Comparison of ENCODE assay signal across 18 cellular contexts in the genomic region with DNA sequence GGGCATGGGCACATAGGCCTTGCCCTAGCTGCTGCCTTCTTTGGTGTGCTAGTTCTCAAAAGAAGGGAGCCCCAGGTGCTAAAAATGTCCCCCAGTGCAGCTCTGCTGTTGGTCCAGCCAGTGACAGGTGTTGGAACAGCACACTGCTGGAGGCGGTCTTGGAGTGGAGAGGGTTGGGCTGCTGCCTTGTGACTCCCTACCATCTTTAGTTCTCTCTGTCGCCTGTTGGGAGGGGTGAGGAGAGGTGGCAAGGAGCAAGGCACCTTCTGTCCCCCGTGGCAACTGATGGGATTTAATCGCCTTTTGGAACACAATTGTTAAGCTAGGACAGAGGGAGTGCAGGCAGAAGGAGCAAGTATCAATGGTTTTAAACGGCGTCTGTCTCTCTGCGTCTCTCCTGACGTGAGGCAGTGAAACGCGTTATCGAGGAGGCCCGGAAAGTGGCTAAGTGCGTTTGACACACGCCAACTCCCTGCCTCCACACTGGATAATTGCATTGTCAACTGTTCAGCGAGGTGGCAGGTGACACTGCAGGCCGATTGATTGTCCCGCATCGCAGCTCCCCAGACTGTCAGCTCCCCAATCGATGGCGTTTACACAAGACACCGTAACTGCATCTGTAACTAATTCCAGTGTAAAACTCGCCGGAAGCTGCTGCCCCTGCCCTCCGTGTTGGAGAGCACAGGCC. TPM values are rescaled to one million over a fixed set of nuclear protein-coding genes. Genes with fewer than 3 reads are reported as not detected.
DNase-seq lines count a peak whose midpoint lies in the region; ATAC-seq and TF ChIP-seq lines count a peak whose summit lies in the region.
"Had no signal": no experiment of that assay in that cellular context is flagged by ENCODE, and none has a peak within 500 bp of the region (broad histone marks: within the 10 kb centered on the region; RNA-seq: fewer than 3 reads in every experiment).

No MANE protein-coding gene starts in this region.

- H3K9me3 ChIP-seq in heart right ventricle (no peaks in the 10 kb centered on the region), skeletal muscle tissue (ENCODE audit: control insufficient read depth in 3 of 3, low read length in 3 of 3) (no peaks in the 10 kb centered on the region)
- H3K9me3 ChIP-seq: pancreas, transverse colon had no signal

- DNase-seq in DMS153 treated with DMSO at 0.1 percent for 48 hours (lab: John Stamatoyannopoulos, UW; ENCODE audit: unreplicated experiment) (peak; percentile 42), DMS153 (lab: John Stamatoyannopoulos, UW) (no peak), NCI-H510A (lab: John Stamatoyannopoulos, UW) (peak; percentile 63), heart right ventricle (peak in 1 of 2 donors; percentile 18), kidney tubule cell (ENCODE audit: low spot score) (no peak), endothelial cell (ENCODE audit: low spot score) (no peak)
- DNase-seq: 8988T; activated CD4-positive, CD25-positive, alpha-beta regulatory T cell; activated CD8-positive, alpha-beta memory T cell treated with anti-CD3 and anti-CD28 coated beads for 24 hours; cerebellar nuclear complex; MV-4-11; stimulated activated naive B cell treated with anti-CD40 and anti-IgM and Interleukin-4, amounts not matched to agents 10 μg/mL and 1 μg/mL and 100 μg/mL, for 72 hours; transverse colon had no signal

- intact Hi-C loops in heart right ventricle (cut with DNase I): no loop called here

- peaks cover 0 to 100% (median 28%) of the 10 kb centered on the region in 9 donors for H3K36me3 ChIP-seq in heart right ventricle
- peaks cover 42 to 71% (median 54%) of the 10 kb centered on the region in 3 donors for H3K36me3 ChIP-seq in skeletal muscle tissue (ENCODE audit: control insufficient read depth in 3 of 3, insufficient read depth in 3 of 3, low read length in 3 of 3)

- peaks cover 6% of the 10 kb centered on the region for H3K4me1 Mint-ChIP-seq in endothelial cell (ENCODE audit: unreplicated experiment)

- H3K4me1 ChIP-seq in heart right ventricle (peaks cover 11 to 76% (median 40%) of the 10 kb centered on the region in 9 donors), skeletal muscle tissue (ENCODE audit: control insufficient read depth in 3 of 3, insufficient read depth in 3 of 3, low read length in 3 of 3) (peaks cover 91 to 100% (median 96%) of the 10 kb centered on the region in 3 donors)
- H3K4me1 ChIP-seq: pancreas had no signal

- no peaks in the 10 kb centered on the region for H3K9me3 Mint-ChIP-seq in endothelial cell (ENCODE audit: unreplicated experiment)
- H3K9me3 Mint-ChIP-seq: activated T-helper 17 cell treated with anti-CD3 and anti-CD28 coated beads, Interleukin-2, amount 50 U/mL, for 72 hours; stimulated activated naive B cell treated with anti-CD40 and anti-IgM and Interleukin-4, amounts not matched to agents 10 μg/mL and 1 μg/mL and 100 μg/mL, for 72 hours had no signal

- H3K27me3 Mint-ChIP-seq in endothelial cell (ENCODE audit: unreplicated experiment): peaks cover 8% of the 10 kb centered on the region
- H3K27me3 Mint-ChIP-seq: activated T-helper 17 cell treated with anti-CD3 and anti-CD28 coated beads, Interleukin-2, amount 50 U/mL, for 72 hours; stimulated activated naive B cell treated with anti-CD40 and anti-IgM and Interleukin-4, amounts not matched to agents 10 μg/mL and 1 μg/mL and 100 μg/mL, for 72 hours had no signal

- H3K27me3 ChIP-seq in heart right ventricle (no peaks in the 10 kb centered on the region), skeletal muscle tissue (ENCODE audit: control insufficient read depth in 3 of 3, insufficient read depth in 3 of 3, low read length in 3 of 3) (no peaks in the 10 kb centered on the region)
- H3K27me3 ChIP-seq: pancreas, transverse colon had no signal

- H3K36me3 Mint-ChIP-seq in endothelial cell (ENCODE audit: low read depth, unreplicated experiment): peaks cover 71% of the 10 kb centered on the region

- peak in 7 of 8 donors; percentile 23 to 69 (median 63) for ATAC-seq in heart right ventricle
- no peak for ATAC-seq in GM21367 (IDR thresholded peaks at IDR 0.05; ENCODE audit: unreplicated experiment)
- ATAC-seq: activated T-helper 17 cell treated with anti-CD3 and anti-CD28 coated beads, Interleukin-2, amount 50 U/mL, for 72 hours; stimulated activated naive B cell treated with anti-CD40 and anti-IgM and Interleukin-4, amounts not matched to agents 10 μg/mL and 1 μg/mL and 100 μg/mL, for 72 hours had no signal

- peak overlapping the region in 1 of 3 donors; percentile 45 for H3K9ac ChIP-seq in skeletal muscle tissue (ENCODE audit: low read depth in 1 of 3, low read length in 3 of 3)

- WGBS in heart right ventricle, 2 donors: 69 to 78% methylated on average over 24 of the region's 24 CpGs

- H3K4me3 ChIP-seq in heart right ventricle (no peak overlapping the region), skeletal muscle tissue (ENCODE audit: low read length in 3 of 3) (peak overlapping the region in 1 of 3 donors; percentile 29)
- H3K4me3 ChIP-seq: pancreas, transverse colon had no signal

- no peak overlapping the region for H3K27ac Mint-ChIP-seq in endothelial cell (ENCODE audit: unreplicated experiment)
- H3K27ac Mint-ChIP-seq: stimulated activated naive B cell treated with anti-CD40 and anti-IgM and Interleukin-4, amounts not matched to agents 10 μg/mL and 1 μg/mL and 100 μg/mL, for 72 hours had no signal

- H3K4me3 Mint-ChIP-seq in endothelial cell (ENCODE audit: unreplicated experiment): no peak overlapping the region
- H3K4me3 Mint-ChIP-seq: activated T-helper 17 cell treated with anti-CD3 and anti-CD28 coated beads, Interleukin-2, amount 50 U/mL, for 72 hours; stimulated activated naive B cell treated with anti-CD40 and anti-IgM and Interleukin-4, amounts not matched to agents 10 μg/mL and 1 μg/mL and 100 μg/mL, for 72 hours had no signal

- no peak for TF ChIP-seq CTCF in heart right ventricle (IDR thresholded peaks at IDR 0.05)
- TF ChIP-seq CTCF in endothelial cell (IDR thresholded peaks at IDR 0.05; ENCODE audit: unreplicated experiment): no peak

- H3K27ac ChIP-seq in heart right ventricle (peak overlapping the region in 6 of 10 donors; percentile 11 to 44 (median 32)), skeletal muscle tissue (ENCODE audit: low read depth, low read length) (peak overlapping the region; percentile 84)
- H3K27ac ChIP-seq: HL-60, pancreas, transverse colon had no signal

RNA-seq across cellular contexts. Expression of gene TMEM53, which starts 34.0 kb away (rescaled TPM):
- total RNA-seq in heart right ventricle (10 to 100 TPM in 8 of 10 donors, 1 to 10 TPM in 2; 6.6 to 18.6 (median 12.2) TPM), skeletal muscle tissue (3.1 TPM), endothelial cell (ENCODE audit: unreplicated experiment) (15.6 TPM)
- polyA plus RNA-seq in heart right ventricle: 10 to 100 TPM in 1 of 2 donors, 1 to 10 TPM in 1; 8.7 to 21.0 TPM

RNA-seq across cellular contexts. Expression of gene ARMH1, which starts 34.2 kb away (rescaled TPM):
- 1 to 10 TPM in 3 of 10 donors, under 1 TPM in 2, not detected in 5; 0.62 to 3.3 (median 1.1) TPM for total RNA-seq in heart right ventricle
- polyA plus RNA-seq in heart right ventricle: 1 to 10 TPM; 1.6 to 2.5 TPM
- 0.52 TPM for total RNA-seq in skeletal muscle tissue
- 4.1 TPM for total RNA-seq in endothelial cell (ENCODE audit: unreplicated experiment)

Comparison
In these comparisons a context has a peak if more than half of its experiments do, and no peak if none do; other contexts are left out.
1. DNase-seq: peak in DMS153 treated with DMSO at 0.1 percent for 48 hours (single experiment) and NCI-H510A (single experiment); none in DMS153 (single experiment), kidney tubule cell (single experiment) and endothelial cell (single experiment).